In the genomic region with DNA sequence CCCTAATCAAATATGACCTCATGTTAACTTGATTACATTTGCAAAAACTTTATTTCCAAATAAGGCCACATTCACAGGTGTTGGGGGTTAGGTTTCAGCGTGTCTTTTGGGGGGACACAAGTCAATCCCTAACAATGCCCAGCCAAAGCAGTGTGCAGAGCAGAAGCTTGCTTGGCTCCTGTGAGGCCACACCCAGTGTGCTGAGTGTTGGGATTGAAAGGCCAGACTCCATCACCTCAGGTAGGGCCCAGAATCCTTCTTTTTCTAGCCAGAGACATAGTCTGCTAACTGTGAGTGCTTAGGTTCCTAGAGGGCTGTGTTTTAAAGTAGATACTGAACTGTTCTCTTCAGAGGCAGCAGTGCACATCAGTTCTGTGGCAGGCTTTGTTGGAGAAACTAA, we compare ENCODE assay signal across 29 cellular contexts. TPM values are rescaled to one million over a fixed set of nuclear protein-coding genes. Genes with fewer than 3 reads are reported as not detected.
DNase-seq lines count a peak whose midpoint lies in the region; ATAC-seq lines count a peak whose summit lies in the region.
"Had no signal": no experiment of that assay in that cellular context is flagged by ENCODE, and none has a peak within 500 bp of the region (broad histone marks: within the 10 kb centered on the region; RNA-seq: fewer than 3 reads in every experiment).

No MANE protein-coding gene starts in this region.

- peaks cover 4% of the 10 kb centered on the region for H3K79me1 ChIP-seq in mesendoderm (ENCODE audit: low read length)

- H2AK5ac ChIP-seq in mesendoderm (ENCODE audit: low read length): peak overlapping the region; percentile 56

- no peak overlapping the region for H3K4me2 ChIP-seq in mesendoderm (ENCODE audit: low read length)
- H3K4me2 ChIP-seq: KMS-11 had no signal

- H2BK5ac ChIP-seq in mesendoderm (ENCODE audit: low read length): no peak overlapping the region

- no peak overlapping the region for H3K4ac ChIP-seq in mesendoderm (ENCODE audit: low read depth, low read length)

- no peak overlapping the region for H3K4me3 Mint-ChIP-seq in activated naive CD8-positive, alpha-beta T cell treated with anti-CD3 and anti-CD28 coated beads, Interleukin-2, amount 50 U/mL, for 24 hours
- H3K4me3 Mint-ChIP-seq in activated naive CD8-positive, alpha-beta T cell treated with anti-CD3 and anti-CD28 coated beads for 36 hours: no peak overlapping the region
- H3K4me3 Mint-ChIP-seq in effector memory CD8-positive, alpha-beta T cell: no peak overlapping the region
- H3K4me3 Mint-ChIP-seq: activated CD4-positive, alpha-beta T cell treated with anti-CD3 and anti-CD28 coated beads for 36 hours; activated naive CD8-positive, alpha-beta T cell treated with anti-CD3 and anti-CD28 coated beads, Interleukin-2, amount 10 ng/mL, durations not matched to agents 7 days and 5 days; nephron progenitor cell had no signal

- no peak for DNase-seq in activated naive CD8-positive, alpha-beta T cell treated with anti-CD3 and anti-CD28 coated beads, Interleukin-2, amount 50 U/mL, for 24 hours
- no peak for DNase-seq in activated naive CD8-positive, alpha-beta T cell treated with anti-CD3 and anti-CD28 coated beads for 36 hours
- no peak for DNase-seq in effector memory CD8-positive, alpha-beta T cell
- DNase-seq in mesendoderm (no peak), caudate nucleus (lab: John Stamatoyannopoulos, UW) (no peak), NCI-H82 treated with DMSO at 0.1 percent for 48 hours (lab: John Stamatoyannopoulos, UW; ENCODE audit: unreplicated experiment) (no peak)
- DNase-seq: activated CD4-positive, alpha-beta T cell treated with anti-CD3 and anti-CD28 coated beads for 36 hours; activated effector memory CD4-positive, alpha-beta T cell treated with Interleukin-2 at 50 U/mL for 16 hours; activated naive CD8-positive, alpha-beta T cell treated with anti-CD3 and anti-CD28 coated beads, Interleukin-2, amount 10 ng/mL, durations not matched to agents 7 days and 5 days; activated T-cell treated with anti-CD3 and anti-CD28 coated beads, Interleukin-2, amount 50 U/mL, for 1 hour; effector memory CD4-positive, alpha-beta T cell; glutamatergic neuron; midbrain; MM.1S; NCI-H1105 treated with DMSO at 0.1 percent for 48 hours; NCI-H2029; NCI-H524; nephron progenitor cell; ovary; retina; Right ventricle myocardium superior; stimulated activated naive CD4-positive, alpha-beta T cell treated with Interleukin-2 at 50 U/mL for 16 hours had no signal

- H4K8ac ChIP-seq in mesendoderm (ENCODE audit: low read depth, low read length): no peak overlapping the region

- no CpG with 5 or more reads among the region's 1 CpG for WGBS in mesendoderm (ENCODE audit: extremely low coverage, insufficient coverage, low lambda C conversion rate)

- H3K4me1 ChIP-seq in mesendoderm (ENCODE audit: control insufficient read depth, low read depth, low read length): peaks cover 18% of the 10 kb centered on the region

- peaks cover 7% of the 10 kb centered on the region for H3K79me2 ChIP-seq in mesendoderm (ENCODE audit: control insufficient read depth, insufficient read depth, low read length)

- H3K4me1 Mint-ChIP-seq in activated naive CD8-positive, alpha-beta T cell treated with anti-CD3 and anti-CD28 coated beads, Interleukin-2, amount 50 U/mL, for 24 hours: peaks cover 66% of the 10 kb centered on the region
- H3K4me1 Mint-ChIP-seq in activated naive CD8-positive, alpha-beta T cell treated with anti-CD3 and anti-CD28 coated beads for 36 hours: peaks cover 52% of the 10 kb centered on the region
- H3K4me1 Mint-ChIP-seq in effector memory CD8-positive, alpha-beta T cell (ENCODE audit: low read depth in 2 of 2): peaks cover 54 to 59% of the 10 kb centered on the region in 2 donors

- ATAC-seq in activated naive CD8-positive, alpha-beta T cell treated with anti-CD3 and anti-CD28 coated beads, Interleukin-2, amount 50 U/mL, for 24 hours: no peak
- no peak for ATAC-seq in effector memory CD8-positive, alpha-beta T cell (replicated peaks)
- ATAC-seq in HG03571 (IDR thresholded peaks at IDR 0.05; ENCODE audit: unreplicated experiment) (no peak), esophagus mucosa (no peak)
- ATAC-seq: activated CD4-positive, alpha-beta T cell treated with anti-CD3 and anti-CD28 coated beads for 36 hours; SK-N-SH treated with all-trans-retinoic acid at 6 μM for 48 hours had no signal

- no peak overlapping the region for H3K23ac ChIP-seq in mesendoderm (ENCODE audit: low read length)

- H3K27ac ChIP-seq in mesendoderm (ENCODE audit: low read depth, low read length): no peak overlapping the region
- H3K27ac ChIP-seq in caudate nucleus (ENCODE audit: low read depth, low read length): no peak overlapping the region
- H3K27ac ChIP-seq: ascending aorta, coronary artery, KMS-11, ovary, skin epidermis had no signal

- H3K9ac ChIP-seq in mesendoderm (ENCODE audit: low read length): no peak overlapping the region
- H3K9ac ChIP-seq: KMS-11 had no signal

- H3K4me3 ChIP-seq in mesendoderm (ENCODE audit: low read length): no peak overlapping the region
- H3K4me3 ChIP-seq: ascending aorta, coronary artery, ovary, skin epidermis had no signal

- H3K27me3 Mint-ChIP-seq in activated naive CD8-positive, alpha-beta T cell treated with anti-CD3 and anti-CD28 coated beads, Interleukin-2, amount 50 U/mL, for 24 hours: no peaks in the 10 kb centered on the region
- no peaks in the 10 kb centered on the region for H3K27me3 Mint-ChIP-seq in activated naive CD8-positive, alpha-beta T cell treated with anti-CD3 and anti-CD28 coated beads for 36 hours
- H3K27me3 Mint-ChIP-seq in effector memory CD8-positive, alpha-beta T cell: no peaks in the 10 kb centered on the region
- H3K27me3 Mint-ChIP-seq: activated CD4-positive, alpha-beta T cell treated with anti-CD3 and anti-CD28 coated beads for 36 hours; activated naive CD8-positive, alpha-beta T cell treated with anti-CD3 and anti-CD28 coated beads, Interleukin-2, amount 10 ng/mL, durations not matched to agents 7 days and 5 days had no signal

- no peaks in the 10 kb centered on the region for H3K36me3 ChIP-seq in mesendoderm (ENCODE audit: control insufficient read depth, insufficient read depth, low read length)
- H3K36me3 ChIP-seq: ascending aorta, ovary had no signal

- no peaks in the 10 kb centered on the region for H3K9me3 Mint-ChIP-seq in activated naive CD8-positive, alpha-beta T cell treated with anti-CD3 and anti-CD28 coated beads, Interleukin-2, amount 50 U/mL, for 24 hours
- no peaks in the 10 kb centered on the region for H3K9me3 Mint-ChIP-seq in activated naive CD8-positive, alpha-beta T cell treated with anti-CD3 and anti-CD28 coated beads for 36 hours
- H3K9me3 Mint-ChIP-seq in effector memory CD8-positive, alpha-beta T cell: no peaks in the 10 kb centered on the region
- H3K9me3 Mint-ChIP-seq: nephron progenitor cell had no signal

- H3K27ac Mint-ChIP-seq in activated naive CD8-positive, alpha-beta T cell treated with anti-CD3 and anti-CD28 coated beads, Interleukin-2, amount 50 U/mL, for 24 hours: peak overlapping the region; percentile 56
- H3K27ac Mint-ChIP-seq in activated naive CD8-positive, alpha-beta T cell treated with anti-CD3 and anti-CD28 coated beads for 36 hours: no peak overlapping the region
- H3K27ac Mint-ChIP-seq in effector memory CD8-positive, alpha-beta T cell: peak overlapping the region; percentile 20 to 30
- H3K27ac Mint-ChIP-seq: activated CD4-positive, alpha-beta T cell treated with anti-CD3 and anti-CD28 coated beads for 36 hours; activated naive CD8-positive, alpha-beta T cell treated with anti-CD3 and anti-CD28 coated beads, Interleukin-2, amount 10 ng/mL, durations not matched to agents 7 days and 5 days; nephron progenitor cell had no signal

- no peak overlapping the region for H2BK15ac ChIP-seq in mesendoderm (replicated peaks; ENCODE audit: low read depth)

- no peak overlapping the region for H3K56ac ChIP-seq in mesendoderm (ENCODE audit: low read length)

- no peak overlapping the region for H3K18ac ChIP-seq in mesendoderm (ENCODE audit: low read length)

- H3K36me3 Mint-ChIP-seq in activated naive CD8-positive, alpha-beta T cell treated with anti-CD3 and anti-CD28 coated beads, Interleukin-2, amount 50 U/mL, for 24 hours (ENCODE audit: low read depth): no peaks in the 10 kb centered on the region
- peaks cover 7% of the 10 kb centered on the region for H3K36me3 Mint-ChIP-seq in activated naive CD8-positive, alpha-beta T cell treated with anti-CD3 and anti-CD28 coated beads for 36 hours
- peaks cover 4% of the 10 kb centered on the region for H3K36me3 Mint-ChIP-seq in effector memory CD8-positive, alpha-beta T cell (ENCODE audit: insufficient read depth)

- H4K5ac ChIP-seq in mesendoderm (ENCODE audit: low read length): no peak overlapping the region

- H3K27me3 ChIP-seq in mesendoderm (ENCODE audit: insufficient read depth, low read length, poor library complexity): no peaks in the 10 kb centered on the region
- H3K27me3 ChIP-seq: ascending aorta, ovary had no signal

- H2BK120ac ChIP-seq in mesendoderm (ENCODE audit: low read depth, low read length): peak overlapping the region; percentile 15

RNA-seq across cellular contexts. Expression of a gene that starts 27.9 kb away (rescaled TPM):
- total RNA-seq in activated naive CD8-positive, alpha-beta T cell treated with anti-CD3 and anti-CD28 coated beads for 36 hours: 10 to 100 TPM; 22.7 to 22.9 TPM
- 6.4 TPM for polyA plus RNA-seq in mesendoderm (2013, experiment 1 of 2)
- 6.7 TPM for polyA plus RNA-seq in mesendoderm (2013, experiment 2 of 2)
- total RNA-seq in esophagus mucosa: 19.2 TPM
